8 cellular contexts compared by ENCODE assay signal in genomic region chr16:74995986-74996385, GRCh38. TPM values are rescaled to one million over a fixed set of nuclear protein-coding genes. Genes with fewer than 3 reads are reported as not detected.
"Had no signal": no experiment of that assay in that cellular context is flagged by ENCODE, and none has a peak within 500 bp of the region (broad histone marks: within the 10 kb centered on the region; RNA-seq: fewer than 3 reads in every experiment).

No MANE protein-coding gene starts in this region.

- DNase-seq: GM23248, GOT3, H7, KG1 had no signal

- FAIRE-seq: HTR-8/SVneo had no signal

- H3K9me3 Mint-ChIP-seq: IgD-negative memory B cell had no signal

- ATAC-seq: HCT116 had no signal

- H3K9ac ChIP-seq: GM23248 had no signal

- H3K9me3 ChIP-seq: HAP-1 had no signal

- H3K4me3 ChIP-seq: GM23248, HAP-1 had no signal

- H3K27ac Mint-ChIP-seq: IgD-negative memory B cell had no signal

- H3K36me3 ChIP-seq: HAP-1 had no signal

- H2AFZ ChIP-seq: GM23248 had no signal

- H3K36me3 Mint-ChIP-seq: IgD-negative memory B cell had no signal

- H3K27ac ChIP-seq: GM23248 had no signal

RNA-seq across cellular contexts. Expression of gene ZNRF1, which starts 2.8 kb away (rescaled TPM):
- polyA plus RNA-seq: IgD-negative memory B cell had no signal
